ENCODE assay signal across 26 cellular contexts in the genomic region with DNA sequence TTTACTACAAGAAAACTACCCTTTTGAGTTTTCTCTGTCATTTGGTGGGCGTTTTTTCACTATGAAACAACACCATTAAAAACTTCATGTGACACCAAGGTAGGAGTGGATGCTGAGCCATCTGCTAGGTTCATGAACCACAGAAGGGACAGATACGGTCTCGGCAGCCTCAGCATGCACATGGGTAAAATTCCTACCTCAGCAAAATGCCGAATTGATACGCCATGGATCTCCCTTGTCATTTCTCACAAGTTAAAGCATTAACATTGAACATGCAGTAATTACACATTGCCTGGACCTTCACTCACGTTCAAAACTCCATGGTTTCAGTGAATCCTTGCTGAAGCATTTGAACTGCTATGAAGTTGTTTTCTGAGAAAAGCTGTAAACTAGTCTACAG.
DNase-seq lines count a peak whose midpoint lies in the region; ATAC-seq, FAIRE-seq and TF ChIP-seq lines count a peak whose summit lies in the region.
"Had no signal": no experiment of that assay in that cellular context is flagged by ENCODE, and none has a peak within 500 bp of the region (broad histone marks: within the 10 kb centered on the region; RNA-seq: fewer than 3 reads in every experiment).

No MANE protein-coding gene starts in this region.

- H2AFZ ChIP-seq in HepG2 (ENCODE audit: low read length) (no peak overlapping the region), K562 (ENCODE audit: low read depth, low read length) (no peak overlapping the region)

- DNase-seq in HepG2 (ENCODE audit: low spot score) (no peak), right lobe of liver (no peak), K562 (ENCODE audit: extremely low read depth in 1 of 4, low spot score in 3 of 4) (no peak), urothelium cell line (ENCODE audit: low spot score) (no peak), NCI-H146 (lab: John Stamatoyannopoulos, UW) (no peak)
- no peak for DNase-seq in activated CD4-positive, alpha-beta memory T cell treated with anti-CD3 and anti-CD28 coated beads, Interleukin-2, amount 10 ng/mL, durations not matched to agents 7 days and 5 days
- DNase-seq: ACHN; BE2C; C1 segment of cervical spinal cord; CD4-positive, alpha-beta memory T cell; CD4-positive, CD25-positive, alpha-beta regulatory T cell; CD8-positive, alpha-beta memory T cell; COR-L47; DMS 273 treated with DMSO at 0.1 percent for 48 hours; DMS153; DMS53; DMS79; DND-41; EL; GDM1 had no signal

- TF ChIP-seq POLR2A in HepG2 (IDR thresholded peaks at IDR 0.05; ENCODE audit: insufficient read depth in 1 of 2, low read depth in 2 of 2, low read length in 2 of 2) (no peak), right lobe of liver (IDR thresholded peaks at IDR 0.05) (no peak), K562 (conservative IDR thresholded peaks at IDR 0.05) (no peak)

- no peak for TF ChIP-seq EP300 in HepG2 (IDR thresholded peaks at IDR 0.05; ENCODE audit: low read depth in 2 of 2, low read length in 2 of 2)
- TF ChIP-seq EP300 in HepG2 (CRISPR knock-in tag; IDR thresholded peaks at IDR 0.05; ENCODE audit: borderline replicate concordance), result no peak
- TF ChIP-seq EP300 in K562 (IDR thresholded peaks at IDR 0.05; ENCODE audit: low read length), result no peak

- WGBS in HepG2 (ENCODE audit: low lambda C conversion rate), result 4% methylated on average over 6 of the region's 6 CpGs
- 54% methylated on average over 4 of the region's 6 CpGs for WGBS in right lobe of liver (ENCODE audit: insufficient coverage, low coverage, low lambda C conversion rate, missing lambda C conversion rate)
- WGBS in K562 (ENCODE audit: insufficient coverage, low coverage, missing lambda C conversion rate), result 2% methylated on average over 6 of the region's 6 CpGs

- intact Hi-C loops in HepG2 (cut with micrococcal nuclease; ENCODE audit: unreplicated experiment), result no loop called here
- intact Hi-C loops in right lobe of liver (cut with DNase I), result no loop called here
- intact Hi-C loops in K562 (cut with micrococcal nuclease), result no loop called here

- POLR2A ChIA-PET in HepG2 (lab: Yijun Ruan, JAX) (no interaction called here), K562 (lab: Yijun Ruan, JAX) (no interaction called here)
- POLR2A ChIA-PET in activated CD4-positive, alpha-beta memory T cell treated with anti-CD3 and anti-CD28 coated beads, Interleukin-2, amount 10 ng/mL, durations not matched to agents 7 days and 5 days (lab: Charles Lee), result no interaction called here

- H3K4me3 ChIP-seq in HepG2 (replicated peaks in 1 of 3; ENCODE audit: insufficient read depth in 1 of 3, low read depth in 2 of 3, low read length in 3 of 3), result no peak overlapping the region
- H3K4me3 ChIP-seq in right lobe of liver, result no peak overlapping the region
- H3K4me3 ChIP-seq in K562, result no peak overlapping the region
- H3K4me3 ChIP-seq: BLaER1, GM12878 had no signal

- no peaks in the 10 kb centered on the region for H3K36me3 ChIP-seq in HepG2 (replicated peaks in 1 of 2; ENCODE audit: control insufficient read depth in 1 of 2, insufficient read depth in 2 of 2, low read length in 2 of 2)
- no peaks in the 10 kb centered on the region for H3K36me3 ChIP-seq in right lobe of liver
- no peaks in the 10 kb centered on the region for H3K36me3 ChIP-seq in K562 (ENCODE audit: control insufficient read depth, insufficient read depth, low read length)
- H3K36me3 ChIP-seq: BE2C, BLaER1 had no signal

- H4K20me1 ChIP-seq in HepG2 (ENCODE audit: insufficient read depth, low read length), result no peaks in the 10 kb centered on the region
- H4K20me1 ChIP-seq in K562 (replicated peaks; ENCODE audit: control insufficient read depth, insufficient read depth, low read length), result no peaks in the 10 kb centered on the region
- H4K20me1 ChIP-seq: BLaER1 had no signal

- H3K4me2 ChIP-seq in HepG2 (ENCODE audit: low read depth, low read length), result no peak overlapping the region
- H3K4me2 ChIP-seq in K562 (ENCODE audit: insufficient read depth, low read length), result no peak overlapping the region
- H3K4me2 ChIP-seq: BLaER1 had no signal

- no peaks in the 10 kb centered on the region for H3K36me3 Mint-ChIP-seq in activated CD4-positive, alpha-beta memory T cell treated with anti-CD3 and anti-CD28 coated beads, Interleukin-2, amount 10 ng/mL, durations not matched to agents 7 days and 5 days (ENCODE audit: low read depth)
- H3K36me3 Mint-ChIP-seq: CD14-positive monocyte; CD4-positive, alpha-beta memory T cell; CD4-positive, CD25-positive, alpha-beta regulatory T cell had no signal

- H3K27ac ChIP-seq in HepG2 (ENCODE audit: extremely low read length, insufficient read depth, low read length), result no peak overlapping the region
- no peak overlapping the region for H3K27ac ChIP-seq in right lobe of liver
- H3K27ac ChIP-seq in K562 (ENCODE audit: extremely low read depth, low read depth, low read length), result no peak overlapping the region
- H3K27ac ChIP-seq: 22Rv1, BLaER1 had no signal

- BruUV-seq in HepG2 (replicated peaks; lab: Mats Ljungman, UMichigan), result no TSS peak
- BruUV-seq in K562 (replicated peaks; lab: Mats Ljungman, UMichigan), result no TSS peak

- TF ChIP-seq RAD21 in HepG2 (CRISPR knock-in tag; IDR thresholded peaks at IDR 0.05) (no peak), K562 (CRISPR knock-in tag; conservative IDR thresholded peaks at IDR 0.05 in 1 of 2, IDR thresholded peaks at IDR 0.05 in 1 of 2) (no peak)

- H3K27ac Mint-ChIP-seq in activated CD4-positive, alpha-beta memory T cell treated with anti-CD3 and anti-CD28 coated beads, Interleukin-2, amount 10 ng/mL, durations not matched to agents 7 days and 5 days, result no peak overlapping the region
- H3K27ac Mint-ChIP-seq: CD14-positive monocyte; CD4-positive, alpha-beta memory T cell; CD4-positive, CD25-positive, alpha-beta regulatory T cell; CD8-positive, alpha-beta memory T cell had no signal

- H3K9me3 Mint-ChIP-seq in activated CD4-positive, alpha-beta memory T cell treated with anti-CD3 and anti-CD28 coated beads, Interleukin-2, amount 10 ng/mL, durations not matched to agents 7 days and 5 days, result no peaks in the 10 kb centered on the region

- H3K4me3 Mint-ChIP-seq in activated CD4-positive, alpha-beta memory T cell treated with anti-CD3 and anti-CD28 coated beads, Interleukin-2, amount 10 ng/mL, durations not matched to agents 7 days and 5 days, result no peak overlapping the region
- H3K4me3 Mint-ChIP-seq: CD14-positive monocyte; CD4-positive, alpha-beta memory T cell; CD4-positive, CD25-positive, alpha-beta regulatory T cell; CD8-positive, alpha-beta memory T cell had no signal

- peaks cover 11% of the 10 kb centered on the region for H3K27me3 Mint-ChIP-seq in activated CD4-positive, alpha-beta memory T cell treated with anti-CD3 and anti-CD28 coated beads, Interleukin-2, amount 10 ng/mL, durations not matched to agents 7 days and 5 days

- no peak for FAIRE-seq in HepG2 (lab: Jason Lieb, UNC)
- no peak for FAIRE-seq in K562 (lab: Jason Lieb, UNC)
- FAIRE-seq in urothelium cell line (lab: Jason Lieb, UNC), result peak; percentile 5
- FAIRE-seq: GM12878, GM12892, GM18507 had no signal

- H3K9me3 ChIP-seq in HepG2 (ENCODE audit: low read length) (no peaks in the 10 kb centered on the region), right lobe of liver (no peaks in the 10 kb centered on the region), K562 (replicated peaks; ENCODE audit: control insufficient read depth, insufficient read depth, low read depth, low read length) (no peaks in the 10 kb centered on the region)
- H3K9me3 ChIP-seq: BE2C, BLaER1 had no signal

- H3K9ac ChIP-seq in HepG2 (ENCODE audit: insufficient read depth, low read depth, low read length), result no peak overlapping the region
- no peak overlapping the region for H3K9ac ChIP-seq in K562 (ENCODE audit: insufficient read depth in 1 of 2, low read depth in 2 of 2, low read length in 2 of 2)
- H3K9ac ChIP-seq: BLaER1 had no signal

- H3K9me1 ChIP-seq in K562 (ENCODE audit: control insufficient read depth, insufficient read depth, low read length), result no peaks in the 10 kb centered on the region

- no peaks in the 10 kb centered on the region for H3K4me1 Mint-ChIP-seq in activated CD4-positive, alpha-beta memory T cell treated with anti-CD3 and anti-CD28 coated beads, Interleukin-2, amount 10 ng/mL, durations not matched to agents 7 days and 5 days
- H3K4me1 Mint-ChIP-seq: CD4-positive, CD25-positive, alpha-beta regulatory T cell; CD8-positive, alpha-beta memory T cell had no signal

- ATAC-seq in HepG2, result no peak
- no peak for ATAC-seq in right lobe of liver
- no peak for ATAC-seq in K562
- ATAC-seq: GM12878 had no signal

- CTCF ChIA-PET in HepG2 (lab: Yijun Ruan, JAX; ENCODE audit: low intra/inter-chr PET ratio, low total read pairs) (no interaction called here), K562 (lab: Yijun Ruan, JAX; ENCODE audit: low intra/inter-chr PET ratio) (no interaction called here)
- CTCF ChIA-PET in activated CD4-positive, alpha-beta memory T cell treated with anti-CD3 and anti-CD28 coated beads, Interleukin-2, amount 10 ng/mL, durations not matched to agents 7 days and 5 days (lab: Charles Lee), result no interaction called here

- H3K27me3 ChIP-seq in HepG2 (ENCODE audit: control insufficient read depth in 1 of 2, insufficient read depth in 2 of 2, low read length in 2 of 2) (no peaks in the 10 kb centered on the region), right lobe of liver (no peaks in the 10 kb centered on the region), K562 (ENCODE audit: control insufficient read depth in 2 of 2, insufficient read depth in 2 of 2, low read length in 2 of 2) (peaks cover 5 to 10% of the 10 kb centered on the region in 2 experiments; a peak in 3 of 5 replicates)
- H3K27me3 ChIP-seq: BE2C, BLaER1 had no signal

- H3K79me2 ChIP-seq in HepG2 (ENCODE audit: insufficient read depth, low read length) (no peaks in the 10 kb centered on the region), K562 (ENCODE audit: control insufficient read depth, insufficient read depth, low read length) (no peaks in the 10 kb centered on the region)

- no peak for TF ChIP-seq CTCF in HepG2 (CRISPR knock-in tag; IDR thresholded peaks at IDR 0.05)
- TF ChIP-seq CTCF in right lobe of liver (IDR thresholded peaks at IDR 0.05), result no peak
- no peak for TF ChIP-seq CTCF in K562 (IDR thresholded peaks at IDR 0.05 in 2 of 3, conservative IDR thresholded peaks at IDR 0.05 in 1 of 3; ENCODE audit: insufficient read depth in 2 of 3, low read depth in 1 of 3, low read length in 3 of 3)

- H3K4me1 ChIP-seq in HepG2 (ENCODE audit: insufficient read depth, low read length), result no peaks in the 10 kb centered on the region
- no peaks in the 10 kb centered on the region for H3K4me1 ChIP-seq in right lobe of liver
- no peaks in the 10 kb centered on the region for H3K4me1 ChIP-seq in K562 (replicated peaks in 1 of 2; ENCODE audit: control insufficient read depth in 2 of 2, insufficient read depth in 2 of 2, low read length in 2 of 2)
- H3K4me1 ChIP-seq: BE2C had no signal

- in situ Hi-C loops in HepG2 (cut with HindIII; ENCODE audit: extremely low pct_ligation_motif_present, low pct_unique_long_range_greater_than_20kb), result no loop called here
- in situ Hi-C loops in K562 (cut with MboI), result no loop called here

TF ChIP-seq in K562, 482 proteins besides CTCF, POLR2A, EP300 and RAD21 (continues in another document):
- TF ChIP-seq MAFK (IDR thresholded peaks at IDR 0.05; ENCODE audit: low read length) (peak; percentile 51), TAF7 (tag; IDR thresholded peaks at IDR 0.05) (no peak), CREBBP (IDR thresholded peaks at IDR 0.05; ENCODE audit: low read depth, low read length) (no peak), MAFF (IDR thresholded peaks at IDR 0.05; ENCODE audit: low read length) (peak; percentile 45), ZNF316 (IDR thresholded peaks at IDR 0.05) (peak; percentile 49; the same call in 1 of the 2 replicates)
